9 cellular contexts compared by ENCODE assay signal in the genomic region with DNA sequence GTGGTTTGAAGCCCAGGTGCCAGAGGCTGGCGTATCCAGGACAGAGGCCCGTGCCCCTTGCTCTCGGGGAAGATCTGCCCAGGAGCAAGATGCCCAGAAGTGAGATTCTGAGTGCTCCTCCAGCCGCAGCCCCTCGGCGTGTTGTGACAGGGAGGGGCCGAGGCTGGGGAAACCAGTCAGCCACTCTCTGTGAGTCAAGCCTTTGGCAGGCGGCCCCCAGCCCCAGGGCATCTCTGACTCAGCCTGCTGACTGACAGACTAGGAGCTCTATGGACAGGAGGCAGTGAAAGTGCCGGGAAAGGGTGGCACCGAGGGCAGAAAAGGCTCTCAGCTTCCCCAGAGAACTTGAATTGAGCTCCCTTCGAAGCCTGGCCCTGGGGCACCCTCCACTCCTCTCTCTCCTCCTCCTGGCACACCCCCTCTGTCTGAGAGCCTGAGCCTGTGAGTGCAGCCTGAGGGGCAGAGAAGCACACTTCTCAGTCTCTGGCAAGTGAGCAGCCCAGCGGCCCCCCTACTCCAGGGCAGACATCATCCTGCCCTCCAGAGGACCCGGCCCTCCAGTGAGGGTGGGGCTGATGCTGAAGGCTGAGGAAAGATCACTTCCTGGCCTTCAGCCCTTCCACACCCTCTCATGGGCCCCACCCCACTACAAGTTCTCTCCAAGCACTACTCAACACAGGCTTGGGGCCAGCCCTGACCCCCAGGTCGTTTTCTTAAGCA. TPM values are rescaled to one million over a fixed set of nuclear protein-coding genes. Genes with fewer than 3 reads are reported as not detected.
DNase-seq lines count a peak whose midpoint lies in the region; TF ChIP-seq lines count a peak whose summit lies in the region.
"Had no signal": no experiment of that assay in that cellular context is flagged by ENCODE, and none has a peak within 500 bp of the region (broad histone marks: within the 10 kb centered on the region; RNA-seq: fewer than 3 reads in every experiment).

No MANE protein-coding gene starts in this region.

- H3K9me3 ChIP-seq in SJCRH30 (replicated peaks) (no peaks in the 10 kb centered on the region), sigmoid colon (no peaks in the 10 kb centered on the region)

- H3K27me3 ChIP-seq in SJCRH30 (no peaks in the 10 kb centered on the region), sigmoid colon (no peaks in the 10 kb centered on the region)

- intact Hi-C loops in sigmoid colon (cut with DNase I), result no loop called here

- DNase-seq in GM04503 (ENCODE audit: low read depth), result peak; percentile 50
- peak; percentile 90 to 93 for DNase-seq in SJCRH30
- DNase-seq in fibroblast of the conjunctiva (ENCODE audit: low read depth), result peak; percentile 85
- peak; percentile 62 for DNase-seq in sigmoid colon
- DNase-seq in NCI-H1105 (lab: John Stamatoyannopoulos, UW), result no peak
- no peak for DNase-seq in germinal center (ENCODE audit: low spot score)
- DNase-seq in NCI-H2029 (lab: John Stamatoyannopoulos, UW), result no peak
- no peak for DNase-seq in KG1 (lab: John Stamatoyannopoulos, UW)

- H3K4me3 ChIP-seq in SJCRH30 (peak overlapping the region; percentile 14), sigmoid colon (no peak overlapping the region)

- TF ChIP-seq EP300 in sigmoid colon (IDR thresholded peaks at IDR 0.05), result no peak

- TF ChIP-seq POLR2A in sigmoid colon (IDR thresholded peaks at IDR 0.05), result no peak

- H3K36me3 ChIP-seq in SJCRH30, result no peaks in the 10 kb centered on the region
- no peaks in the 10 kb centered on the region for H3K36me3 ChIP-seq in sigmoid colon

- peaks cover 36% of the 10 kb centered on the region for H3K4me1 ChIP-seq in SJCRH30
- H3K4me1 ChIP-seq in sigmoid colon, result no peaks in the 10 kb centered on the region

- TF ChIP-seq CTCF in sigmoid colon (IDR thresholded peaks at IDR 0.05), result no peak

- 68 to 70% methylated on average over 14 of the region's 14 CpGs for WGBS in sigmoid colon, 2 donors

- H3K27ac ChIP-seq in SJCRH30 (peak overlapping the region; percentile 78), sigmoid colon (no peak overlapping the region)

RNA-seq across cellular contexts. Expression of gene CYP26B1, which starts 32.1 kb away (rescaled TPM):
- total RNA-seq in SJCRH30 (2014; rRNA removed; shearing (Covaris generic)), result 9.7 and 11.3 TPM in 2 replicates
- 1 to 10 TPM in 3 of 4 donors, under 1 TPM in 1; 0.68 to 5.0 (median 3.0) TPM for total RNA-seq in sigmoid colon
- 1 to 10 TPM in 2 of 3 donors, under 1 TPM in 1; 0.46 to 2.8 (median 1.2) TPM for polyA plus RNA-seq in sigmoid colon
- polyA plus RNA-seq: IgD-negative memory B cell had no signal

Comparison
In these comparisons a context has a peak if more than half of its experiments do, and no peak if none do; other contexts are left out.
1. DNase-seq: peak in GM04503 (single experiment), SJCRH30 (2 of 2), fibroblast of the conjunctiva (single experiment) and sigmoid colon (single experiment); none in NCI-H1105 (single experiment), germinal center (single experiment), NCI-H2029 (single experiment) and KG1 (single experiment).